ENCODE assay signal across 24 cellular contexts in the genomic region with DNA sequence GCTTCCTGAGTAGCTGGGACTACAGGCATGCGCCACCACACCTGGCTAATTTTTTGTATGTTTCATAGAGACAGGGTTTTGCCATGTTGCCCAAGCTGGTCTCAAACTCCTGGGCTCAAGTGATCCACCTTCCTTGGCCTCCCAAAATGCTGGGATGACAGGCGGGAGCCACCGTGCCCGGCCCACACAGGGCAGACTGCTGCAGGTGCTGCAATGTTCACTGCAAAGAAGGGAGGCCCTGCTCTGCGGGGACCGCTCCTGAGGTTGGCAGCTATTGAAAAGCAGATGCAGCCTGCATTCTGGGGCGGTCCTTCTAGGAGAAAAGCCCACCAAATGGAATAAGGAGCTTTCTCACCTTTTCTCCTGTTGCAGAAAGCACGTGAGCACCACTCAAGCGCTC.
"Had no signal": no experiment of that assay in that cellular context is flagged by ENCODE, and none has a peak within 500 bp of the region (broad histone marks: within the 10 kb centered on the region; RNA-seq: fewer than 3 reads in every experiment).

No MANE protein-coding gene starts in this region.

- H3K4me3 Mint-ChIP-seq: stimulated activated effector memory CD8-positive, alpha-beta T cell treated with anti-CD3 and anti-CD28 coated beads, Interleukin-12 subunit alpha, Interleukin-12 subunit beta, amount 100 ng/mL, for 72 hours; stimulated activated memory B cell treated with anti-CD40 and anti-IgM and Interleukin-4, amounts not matched to agents 10 μg/mL and 1 μg/mL and 100 μg/mL, for 72 hours; stimulated activated naive B cell treated with anti-CD40 and anti-IgM and Interleukin-4, amounts not matched to agents 10 μg/mL and 1 μg/mL and 100 μg/mL, for 72 hours; stimulated activated naive CD8-positive, alpha-beta T cell treated with anti-CD3 and anti-CD28 coated beads, Interleukin-15, amount 100 ng/mL, for 72 hours; stimulated activated naive CD8-positive, alpha-beta T cell treated with anti-CD3 and anti-CD28 coated beads, Interleukin-15, Interleukin-2, amounts not matched to agents 100 ng/mL and 50 ng/mL, for 24 hours; type B pancreatic cell had no signal

- H3K9me3 Mint-ChIP-seq: stimulated activated effector memory CD8-positive, alpha-beta T cell treated with anti-CD3 and anti-CD28 coated beads, Interleukin-12 subunit alpha, Interleukin-12 subunit beta, amount 100 ng/mL, for 72 hours; stimulated activated memory B cell treated with anti-CD40 and anti-IgM and Interleukin-4, amounts not matched to agents 10 μg/mL and 1 μg/mL and 100 μg/mL, for 72 hours; stimulated activated naive B cell treated with anti-CD40 and anti-IgM and Interleukin-4, amounts not matched to agents 10 μg/mL and 1 μg/mL and 100 μg/mL, for 72 hours; stimulated activated naive CD8-positive, alpha-beta T cell treated with anti-CD3 and anti-CD28 coated beads, Interleukin-15, amount 100 ng/mL, for 72 hours; stimulated activated naive CD8-positive, alpha-beta T cell treated with anti-CD3 and anti-CD28 coated beads, Interleukin-15, Interleukin-2, amounts not matched to agents 100 ng/mL and 50 ng/mL, for 24 hours; type B pancreatic cell had no signal

- H3K27ac Mint-ChIP-seq: stimulated activated effector memory CD8-positive, alpha-beta T cell treated with anti-CD3 and anti-CD28 coated beads, Interleukin-12 subunit alpha, Interleukin-12 subunit beta, amount 100 ng/mL, for 72 hours; stimulated activated memory B cell treated with anti-CD40 and anti-IgM and Interleukin-4, amounts not matched to agents 10 μg/mL and 1 μg/mL and 100 μg/mL, for 72 hours; stimulated activated naive B cell treated with anti-CD40 and anti-IgM and Interleukin-4, amounts not matched to agents 10 μg/mL and 1 μg/mL and 100 μg/mL, for 72 hours; stimulated activated naive CD8-positive, alpha-beta T cell treated with anti-CD3 and anti-CD28 coated beads, Interleukin-15, Interleukin-2, amounts not matched to agents 100 ng/mL and 50 ng/mL, for 24 hours had no signal

- H3K36me3 Mint-ChIP-seq: stimulated activated effector memory CD8-positive, alpha-beta T cell treated with anti-CD3 and anti-CD28 coated beads, Interleukin-12 subunit alpha, Interleukin-12 subunit beta, amount 100 ng/mL, for 72 hours had no signal

- DNase-seq: stimulated activated CD4-positive, alpha-beta T cell treated with anti-CD3 and anti-CD28 coated beads, Interleukin-2, amount 100 ng/mL, for 48 hours; stimulated activated CD4-positive, alpha-beta T cell treated with anti-CD3 and anti-CD28 coated beads, Interleukin-4, amount 100 ng/mL, for 1 hour; stimulated activated CD4-positive, alpha-beta T cell treated with anti-CD3 and anti-CD28 coated beads, Interleukin-4, amount 100 ng/mL, for 24 hours; stimulated activated CD4-positive, alpha-beta T cell treated with anti-CD3 and anti-CD28 coated beads, Interleukin-4, amount 100 ng/mL, for 4 hours; stimulated activated CD8-positive, alpha-beta memory T cell treated with anti-CD3 and anti-CD28 coated beads, Interleukin-4, amount 100 ng/mL, for 48 hours; stimulated activated naive B cell treated with anti-CD40 and anti-IgM and Interleukin-4, amounts not matched to agents 10 μg/mL and 1 μg/mL and 100 μg/mL, for 72 hours; stimulated activated naive CD4-positive, alpha-beta T cell; stimulated activated naive CD4-positive, alpha-beta T cell treated with Interleukin-2 at 50 U/mL for 16 hours; stimulated activated naive CD8-positive, alpha-beta T cell treated with anti-CD3 and anti-CD28 coated beads, Interleukin-15, amount 100 ng/mL, for 72 hours; stimulated activated naive CD8-positive, alpha-beta T cell treated with anti-CD3 and anti-CD28 coated beads, Interleukin-15, Interleukin-2, amounts not matched to agents 100 U/mL and 50 U/mL, for 24 hours; stomach; substantia nigra; testis; thyroid gland; tibial artery; transverse colon; trophoblast cell; upper lobe of left lung; upper lobe of right lung; uterus had no signal

- H3K4me1 Mint-ChIP-seq: stimulated activated effector memory CD8-positive, alpha-beta T cell treated with anti-CD3 and anti-CD28 coated beads, Interleukin-12 subunit alpha, Interleukin-12 subunit beta, amount 100 ng/mL, for 72 hours; stimulated activated naive CD8-positive, alpha-beta T cell treated with anti-CD3 and anti-CD28 coated beads, Interleukin-15, amount 100 ng/mL, for 72 hours had no signal

- H3K27me3 Mint-ChIP-seq: stimulated activated memory B cell treated with anti-CD40 and anti-IgM and Interleukin-4, amounts not matched to agents 10 μg/mL and 1 μg/mL and 100 μg/mL, for 72 hours; stimulated activated naive B cell treated with anti-CD40 and anti-IgM and Interleukin-4, amounts not matched to agents 10 μg/mL and 1 μg/mL and 100 μg/mL, for 72 hours; stimulated activated naive CD8-positive, alpha-beta T cell treated with anti-CD3 and anti-CD28 coated beads, Interleukin-15, amount 100 ng/mL, for 72 hours; stimulated activated naive CD8-positive, alpha-beta T cell treated with anti-CD3 and anti-CD28 coated beads, Interleukin-15, Interleukin-2, amounts not matched to agents 100 ng/mL and 50 ng/mL, for 24 hours; type B pancreatic cell had no signal
